In genomic region chr5:66739923-66740322, GRCh38 we compare ENCODE assay signal across 21 cellular contexts.
DNase-seq lines count a peak whose midpoint lies in the region; ATAC-seq and TF ChIP-seq lines count a peak whose summit lies in the region.
"Had no signal": no experiment of that assay in that cellular context is flagged by ENCODE, and none has a peak within 500 bp of the region (broad histone marks: within the 10 kb centered on the region; RNA-seq: fewer than 3 reads in every experiment).

No MANE protein-coding gene starts in this region.

- ATAC-seq in omental fat pad (ENCODE audit: low FRiP score), result peak; percentile 28
- ATAC-seq in GM23338, result no peak
- ATAC-seq: HCT116, PC-3 had no signal

- no peaks in the 10 kb centered on the region for H3K36me3 Mint-ChIP-seq in activated CD4-positive, alpha-beta memory T cell treated with anti-CD3 and anti-CD28 coated beads for 36 hours
- no peaks in the 10 kb centered on the region; the same call in 2 of the 3 replicates for H3K36me3 Mint-ChIP-seq in GM23338 (ENCODE audit: low read depth)

- no peak overlapping the region for H3K4me2 ChIP-seq in GM23338

- H3K36me3 ChIP-seq in GM23338 (ENCODE audit: insufficient read depth), result no peaks in the 10 kb centered on the region
- H3K36me3 ChIP-seq: SJCRH30 had no signal

- no peak for TF ChIP-seq CTCF in omental fat pad (IDR thresholded peaks at IDR 0.05)
- TF ChIP-seq CTCF in GM23338 (conservative IDR thresholded peaks at IDR 0.05; ENCODE audit: low read depth in 2 of 2), result no peak

- H3K4me3 Mint-ChIP-seq in activated CD4-positive, alpha-beta memory T cell treated with anti-CD3 and anti-CD28 coated beads for 36 hours, result no peak overlapping the region
- H3K4me3 Mint-ChIP-seq in GM23338, result no peak overlapping the region
- H3K4me3 Mint-ChIP-seq: CD14-positive monocyte had no signal

- H3K79me2 ChIP-seq in GM23338 (replicated peaks; ENCODE audit: insufficient read depth), result no peaks in the 10 kb centered on the region

- no peaks in the 10 kb centered on the region for H3F3A ChIP-seq in GM23338 (replicated peaks; ENCODE audit: low read depth)

- H3K4me1 Mint-ChIP-seq in activated CD4-positive, alpha-beta memory T cell treated with anti-CD3 and anti-CD28 coated beads for 36 hours (ENCODE audit: low read depth), result no peaks in the 10 kb centered on the region
- H3K4me1 Mint-ChIP-seq in GM23338, result no peaks in the 10 kb centered on the region

- peak; percentile 42 for DNase-seq in NCI-H226
- DNase-seq in left kidney (ENCODE audit: low read depth, low spot score), result peak; percentile 8
- DNase-seq in omental fat pad (ENCODE audit: low spot score), result no peak
- no peak for DNase-seq in activated CD4-positive, alpha-beta T cell treated with anti-CD3 and anti-CD28 coated beads, Interleukin-2, amount 50 U/mL, for 1 hour
- no peak for DNase-seq in activated CD4-positive, alpha-beta memory T cell treated with anti-CD3 and anti-CD28 coated beads for 36 hours
- DNase-seq in GM23338 (ENCODE audit: low spot score), result no peak
- DNase-seq in LoVo (ENCODE audit: low spot score), result no peak
- DNase-seq: ACHN, AML-193, DMS 273 treated with DMSO at 0.1 percent for 48 hours, DND-41, GOT3, KG1, NCI-H1417 treated with DMSO at 0.1 percent for 48 hours, NCI-H187 treated with DMSO at 0.1 percent for 48 hours, NCI-H345, NCI-H526, PC-3, SJCRH30 had no signal

- POLR2A ChIA-PET in activated CD4-positive, alpha-beta memory T cell treated with anti-CD3 and anti-CD28 coated beads for 36 hours (lab: Charles Lee), result no interaction called here

- 0 out of 2 replicates have a peak, but pooled peaks cover 4% of the 10 kb centered on the region for H3K9me2 ChIP-seq in GM23338 (ENCODE audit: insufficient read depth)

- H3K27me3 Mint-ChIP-seq in activated CD4-positive, alpha-beta memory T cell treated with anti-CD3 and anti-CD28 coated beads for 36 hours, result peaks cover 16% of the 10 kb centered on the region
- H3K27me3 Mint-ChIP-seq in GM23338 (ENCODE audit: insufficient read depth, low read depth, poor library complexity), result no peaks in the 10 kb centered on the region

- H4K20me1 ChIP-seq in GM23338 (replicated peaks; ENCODE audit: insufficient read depth), result no peaks in the 10 kb centered on the region

- CTCF ChIA-PET in activated CD4-positive, alpha-beta memory T cell treated with anti-CD3 and anti-CD28 coated beads for 36 hours (lab: Charles Lee), result interaction anchor here (0.6 kb wide), 1 partner anchor 262 kb away, joined by 3 read pairs; no protein-coding TSS in a partner anchor

- intact Hi-C loops in activated CD4-positive, alpha-beta memory T cell treated with anti-CD3 and anti-CD28 coated beads for 36 hours (cut with micrococcal nuclease), result no loop called here

- H3K27ac Mint-ChIP-seq in activated CD4-positive, alpha-beta memory T cell treated with anti-CD3 and anti-CD28 coated beads for 36 hours, result no peak overlapping the region
- no peak overlapping the region for H3K27ac Mint-ChIP-seq in GM23338

- no peak overlapping the region for H3K4me3 ChIP-seq in GM23338
- H3K4me3 ChIP-seq: SJCRH30 had no signal

- H3K9me3 Mint-ChIP-seq in activated CD4-positive, alpha-beta memory T cell treated with anti-CD3 and anti-CD28 coated beads for 36 hours, result no peaks in the 10 kb centered on the region
- H3K9me3 Mint-ChIP-seq in GM23338, result no peaks in the 10 kb centered on the region

- no peaks in the 10 kb centered on the region for H3K27me3 ChIP-seq in GM23338 (ENCODE audit: insufficient read depth)
- H3K27me3 ChIP-seq: SJCRH30 had no signal

- no peak overlapping the region for H3K27ac ChIP-seq in GM23338 (ENCODE audit: low read depth)
- H3K27ac ChIP-seq: SJCRH30 had no signal

- no peak overlapping the region for H2AFZ ChIP-seq in GM23338

- H3K4me1 ChIP-seq in GM23338 (ENCODE audit: insufficient read depth), result no peaks in the 10 kb centered on the region
- H3K4me1 ChIP-seq: SJCRH30 had no signal

TF ChIP-seq in GM23338, 12 proteins besides CTCF, POLR2A, EP300 and RAD21 (continues in another document):
- no peak for TF ChIP-seq NANOG (IDR thresholded peaks at IDR 0.05; ENCODE audit: borderline replicate concordance)
- TF ChIP-seq STAT1 (IDR thresholded peaks at IDR 0.05; ENCODE audit: unreplicated experiment), result no peak
- TF ChIP-seq EZH2 (IDR thresholded peaks at IDR 0.05; ENCODE audit: low read depth, unreplicated experiment), result no peak
- no peak for TF ChIP-seq ETS1 (IDR thresholded peaks at IDR 0.05)
- TF ChIP-seq POLR2AphosphoS5 (IDR thresholded peaks at IDR 0.05; ENCODE audit: low read depth), result no peak
- no peak for TF ChIP-seq JUNB (IDR thresholded peaks at IDR 0.05; ENCODE audit: unreplicated experiment)
- no peak for TF ChIP-seq ZNF331 (CRISPR knock-in tag; IDR thresholded peaks at IDR 0.05; ENCODE audit: low read depth)
- TF ChIP-seq, protein P1, sequence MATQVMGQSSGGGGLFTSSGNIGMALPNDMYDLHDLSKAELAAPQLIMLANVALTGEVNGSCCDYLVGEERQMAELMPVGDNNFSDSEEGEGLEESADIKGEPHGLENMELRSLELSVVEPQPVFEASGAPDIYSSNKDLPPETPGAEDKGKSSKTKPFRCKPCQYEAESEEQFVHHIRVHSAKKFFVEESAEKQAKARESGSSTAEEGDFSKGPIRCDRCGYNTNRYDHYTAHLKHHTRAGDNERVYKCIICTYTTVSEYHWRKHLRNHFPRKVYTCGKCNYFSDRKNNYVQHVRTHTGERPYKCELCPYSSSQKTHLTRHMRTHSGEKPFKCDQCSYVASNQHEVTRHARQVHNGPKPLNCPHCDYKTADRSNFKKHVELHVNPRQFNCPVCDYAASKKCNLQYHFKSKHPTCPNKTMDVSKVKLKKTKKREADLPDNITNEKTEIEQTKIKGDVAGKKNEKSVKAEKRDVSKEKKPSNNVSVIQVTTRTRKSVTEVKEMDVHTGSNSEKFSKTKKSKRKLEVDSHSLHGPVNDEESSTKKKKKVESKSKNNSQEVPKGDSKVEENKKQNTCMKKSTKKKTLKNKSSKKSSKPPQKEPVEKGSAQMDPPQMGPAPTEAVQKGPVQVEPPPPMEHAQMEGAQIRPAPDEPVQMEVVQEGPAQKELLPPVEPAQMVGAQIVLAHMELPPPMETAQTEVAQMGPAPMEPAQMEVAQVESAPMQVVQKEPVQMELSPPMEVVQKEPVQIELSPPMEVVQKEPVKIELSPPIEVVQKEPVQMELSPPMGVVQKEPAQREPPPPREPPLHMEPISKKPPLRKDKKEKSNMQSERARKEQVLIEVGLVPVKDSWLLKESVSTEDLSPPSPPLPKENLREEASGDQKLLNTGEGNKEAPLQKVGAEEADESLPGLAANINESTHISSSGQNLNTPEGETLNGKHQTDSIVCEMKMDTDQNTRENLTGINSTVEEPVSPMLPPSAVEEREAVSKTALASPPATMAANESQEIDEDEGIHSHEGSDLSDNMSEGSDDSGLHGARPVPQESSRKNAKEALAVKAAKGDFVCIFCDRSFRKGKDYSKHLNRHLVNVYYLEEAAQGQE (IDR thresholded peaks at IDR 0.05; ENCODE audit: unreplicated experiment), result no peak
- TF ChIP-seq EZH2phosphoT487 (IDR thresholded peaks at IDR 0.05; ENCODE audit: unreplicated experiment), result no peak
- TF ChIP-seq ZNF114 (CRISPR knock-in tag; IDR thresholded peaks at IDR 0.05), result no peak

Comparison
In these comparisons a context has a peak if more than half of its experiments do, and no peak if none do; other contexts are left out.
1. DNase-seq: peak in NCI-H226 (single experiment) and left kidney (single experiment); none in omental fat pad (single experiment), activated CD4-positive, alpha-beta T cell treated with anti-CD3 and anti-CD28 coated beads, Interleukin-2, amount 50 U/mL, for 1 hour (single experiment), activated CD4-positive, alpha-beta memory T cell treated with anti-CD3 and anti-CD28 coated beads for 36 hours (single experiment), GM23338 (single experiment) and LoVo (single experiment).